Comparison of ENCODE assay signal across 8 cellular contexts in genomic region chr14:22432348-22432976, GRCh38.
A peak's percentile ranks its signal among the peaks of the same experiment; 100 is the strongest.
DNase-seq lines count a peak whose midpoint lies in the region; ATAC-seq, FAIRE-seq and TF ChIP-seq lines count a peak whose summit lies in the region.

No MANE protein-coding gene starts in this region.

- no peak for DNase-seq in GM12891 (ENCODE audit: insufficient read length, low spot score)
- DNase-seq in NCI-H2227 (lab: John Stamatoyannopoulos, UW; ENCODE audit: unreplicated experiment), result peak; percentile 15
- peak; percentile 87 for DNase-seq in cerebellar cortex (ENCODE audit: low spot score)
- DNase-seq in midbrain (lab: John Stamatoyannopoulos, UW), result peak; percentile 88
- no peak for DNase-seq in NCI-H146 (lab: John Stamatoyannopoulos, UW)
- DNase-seq in stimulated activated naive CD4-positive, alpha-beta T cell (lab: John Stamatoyannopoulos, UW), result no peak
- DNase-seq in neuronal stem cell (ENCODE audit: low spot score), result no peak

- H3K4me2 ChIP-seq in neuronal stem cell (ENCODE audit: insufficient read depth, low read length, poor library complexity, severe bottlenecking), result no peak overlapping the region

- no peak overlapping the region for H3K23ac ChIP-seq in neuronal stem cell (ENCODE audit: low read depth, low read length, poor library complexity)

- peaks cover 0 to 1% of the 10 kb centered on the region in 2 donors for H3K9me3 ChIP-seq in neuronal stem cell (replicated peaks in 1 of 2; ENCODE audit: control insufficient read depth in 2 of 2, insufficient read depth in 1 of 2, low read depth in 1 of 2, low read length in 2 of 2)

- no peak overlapping the region for H3K18ac ChIP-seq in neuronal stem cell (ENCODE audit: low read length)

- no peak overlapping the region for H3K27ac ChIP-seq in neuronal stem cell (replicated peaks; ENCODE audit: low read length)

- H2BK15ac ChIP-seq in neuronal stem cell (ENCODE audit: low read length), result no peak overlapping the region

- no peak overlapping the region for H3K9ac ChIP-seq in neuronal stem cell (ENCODE audit: low read depth, low read length, poor library complexity)

- H4K8ac ChIP-seq in neuronal stem cell (ENCODE audit: low read depth, low read length), result no peak overlapping the region

- H3K14ac ChIP-seq in neuronal stem cell (ENCODE audit: low read length), result no peak overlapping the region

- no peak overlapping the region for H2BK120ac ChIP-seq in neuronal stem cell (ENCODE audit: low read depth, low read length)

- WGBS in neuronal stem cell (ENCODE audit: extremely low coverage in 2 of 2, insufficient read length in 2 of 2, insufficient replicate concordance in 1 of 2), 2 donors, result no CpG with 5 or more reads among the region's 4 CpGs

- H2AK5ac ChIP-seq in neuronal stem cell (ENCODE audit: low read depth, low read length), result no peak overlapping the region

- no peak for TF ChIP-seq POLR2A in GM12891 (IDR thresholded peaks at IDR 0.05; ENCODE audit: low read depth, low read length)

- H3K36me3 ChIP-seq in neuronal stem cell (replicated peaks in 1 of 2; ENCODE audit: control insufficient read depth in 2 of 2, insufficient read depth in 2 of 2, low read length in 2 of 2), result no peaks in the 10 kb centered on the region

- H3K4me1 ChIP-seq in neuronal stem cell (ENCODE audit: control insufficient read depth in 2 of 2, insufficient read depth in 1 of 2, low read depth in 1 of 2, low read length in 2 of 2), result peaks cover 7 to 23% of the 10 kb centered on the region in 2 donors

- no peak overlapping the region for H2AFZ ChIP-seq in neuronal stem cell (ENCODE audit: low read length)

- H2BK12ac ChIP-seq in neuronal stem cell (ENCODE audit: low read length), result no peak overlapping the region

- H3K27me3 ChIP-seq in neuronal stem cell (ENCODE audit: control insufficient read depth in 3 of 3, insufficient read depth in 3 of 3, low read depth in 1 of 3, low read length in 3 of 3), result no peaks in the 10 kb centered on the region

- no peak overlapping the region for H2BK5ac ChIP-seq in neuronal stem cell (ENCODE audit: low read length)

- peak; percentile 79 for FAIRE-seq in GM12891 (lab: Jason Lieb, UNC)

- H3K79me1 ChIP-seq in neuronal stem cell (ENCODE audit: low read depth, low read length), result no peaks in the 10 kb centered on the region

- H3K4ac ChIP-seq in neuronal stem cell (ENCODE audit: low read length), result no peak overlapping the region

- ATAC-seq in GM21423 (IDR thresholded peaks at IDR 0.05; ENCODE audit: unreplicated experiment), result no peak

- H3K4me3 ChIP-seq in neuronal stem cell (ENCODE audit: low read length in 2 of 2), result no peak overlapping the region

- no peak overlapping the region for H4K91ac ChIP-seq in neuronal stem cell (ENCODE audit: low read depth, low read length, poor library complexity)

TF ChIP-seq in GM12891, 5 proteins besides CTCF, POLR2A, EP300 and RAD21:
- TF ChIP-seq SPI1 (IDR thresholded peaks at IDR 0.05; ENCODE audit: low read depth, low read length), result no peak
- no peak for TF ChIP-seq POU2F2 (IDR thresholded peaks at IDR 0.05; ENCODE audit: low read depth, low read length)
- TF ChIP-seq PAX5 (IDR thresholded peaks at IDR 0.05; ENCODE audit: insufficient read depth, low read length, severe bottlenecking), result no peak
- no peak for TF ChIP-seq POLR2AphosphoS5 (IDR thresholded peaks at IDR 0.05; ENCODE audit: low read depth, low read length)
- no peak for TF ChIP-seq TAF1 (IDR thresholded peaks at IDR 0.05; ENCODE audit: low read depth, low read length)
TF ChIP-seq in GM12891: peak in this region for 0.

Comparison
In these comparisons a context has a peak if more than half of its experiments do, and no peak if none do; other contexts are left out.
1. DNase-seq: peak in NCI-H2227 (single experiment), cerebellar cortex (single experiment) and midbrain (single experiment); none in GM12891 (single experiment), NCI-H146 (single experiment), stimulated activated naive CD4-positive, alpha-beta T cell (0 of 6) and neuronal stem cell (single experiment).